28 cellular contexts compared by ENCODE assay signal in genomic region chr6:5623769-5624168, GRCh38.
"Had no signal": no experiment of that assay in that cellular context is flagged by ENCODE, and none has a peak within 500 bp of the region (broad histone marks: within the 10 kb centered on the region; RNA-seq: fewer than 3 reads in every experiment).

No MANE protein-coding gene starts in this region.

- H3K4me3 ChIP-seq: ascending aorta, body of pancreas had no signal

- H3K27me3 Mint-ChIP-seq: activated B cell treated with CpG ODN at 0.5 μM for 24 hours; activated CD4-positive, alpha-beta T cell treated with anti-CD3 and anti-CD28 coated beads, Interleukin-2, amount 10 ng/mL, durations not matched to agents 24 days and 14 days; activated T-helper 17 cell treated with anti-CD3 and anti-CD28 coated beads, Interleukin-2, amount 50 U/mL, for 72 hours had no signal

- H3K4me1 ChIP-seq: ascending aorta, body of pancreas had no signal

- H3K4me3 Mint-ChIP-seq: activated B cell treated with CpG ODN at 0.5 μM for 24 hours; activated CD4-positive, alpha-beta T cell treated with anti-CD3 and anti-CD28 coated beads, Interleukin-2, amount 10 ng/mL, durations not matched to agents 24 days and 14 days; activated T-helper 17 cell treated with anti-CD3 and anti-CD28 coated beads, Interleukin-2, amount 50 U/mL, for 72 hours; T-helper 1 cell treated with Interleukin-12 subunit alpha and Interleukin-12 subunit beta and Interleukin-4 antibody, amounts not matched to agents 30 μg/mL and 1 μg/mL, for 36 hours had no signal

- H3K9me3 ChIP-seq: ascending aorta, body of pancreas had no signal

- H3K9me3 Mint-ChIP-seq: activated B cell treated with CpG ODN at 0.5 μM for 24 hours; activated CD4-positive, alpha-beta T cell treated with anti-CD3 and anti-CD28 coated beads, Interleukin-2, amount 10 ng/mL, durations not matched to agents 24 days and 14 days; activated T-helper 17 cell treated with anti-CD3 and anti-CD28 coated beads, Interleukin-2, amount 50 U/mL, for 72 hours had no signal

- ATAC-seq: activated T-helper 17 cell treated with anti-CD3 and anti-CD28 coated beads, Interleukin-2, amount 50 U/mL, for 72 hours; body of pancreas; Panc1 had no signal

- H3K27ac Mint-ChIP-seq: activated B cell treated with CpG ODN at 0.5 μM for 24 hours; activated CD4-positive, alpha-beta T cell treated with anti-CD3 and anti-CD28 coated beads, Interleukin-2, amount 10 ng/mL, durations not matched to agents 24 days and 14 days; activated T-helper 17 cell treated with anti-CD3 and anti-CD28 coated beads, Interleukin-2, amount 50 U/mL, for 72 hours; T-helper 1 cell treated with Interleukin-12 subunit alpha and Interleukin-12 subunit beta and Interleukin-4 antibody, amounts not matched to agents 30 μg/mL and 1 μg/mL, for 36 hours had no signal

- H3K36me3 ChIP-seq: ascending aorta had no signal

- H3K27me3 ChIP-seq: ascending aorta, body of pancreas had no signal

- H3K27ac ChIP-seq: ascending aorta, body of pancreas had no signal

- DNase-seq: activated B cell treated with CpG ODN at 0.5 μM for 24 hours; activated CD4-positive, alpha-beta T cell treated with anti-CD3 and anti-CD28 coated beads for 1 hour; activated CD4-positive, alpha-beta T cell treated with anti-CD3 and anti-CD28 coated beads, Interleukin-2, amount 10 ng/mL, durations not matched to agents 24 days and 14 days; activated CD4-positive, alpha-beta T cell treated with anti-CD3 and anti-CD28 coated beads, Interleukin-2, amount 50 U/mL, for 48 hours; activated CD8-positive, alpha-beta memory T cell treated with anti-CD3 and anti-CD28 coated beads for 24 hours; activated gamma-delta T cell; activated naive CD4-positive, alpha-beta T cell treated with anti-CD3 and anti-CD28 coated beads, Interleukin-2, amount 50 U/mL, for 16 hours; activated T-cell treated with anti-CD3 and anti-CD28 coated beads, Interleukin-2, amount 50 U/mL, for 48 hours; amniotic stem cell; body of pancreas; IMR-90; Kasumi-1; KBM-7; NCI-H1105 treated with DMSO at 0.1 percent for 48 hours; NCI-H1436 treated with DMSO at 0.1 percent for 48 hours; NCI-H187; NCI-H2081; NCI-H510A treated with DMSO at 0.1 percent for 48 hours; NCI-H69; NK-92 treated with Interleukin-12 subunit alpha and Interleukin-12 subunit beta, amount 100 ng/mL, for 24 hours; OCI-M1; RPMI8226; SHP77; T-helper 9 cell had no signal
